Comparison of ENCODE assay signal across 33 cellular contexts in the genomic region with DNA sequence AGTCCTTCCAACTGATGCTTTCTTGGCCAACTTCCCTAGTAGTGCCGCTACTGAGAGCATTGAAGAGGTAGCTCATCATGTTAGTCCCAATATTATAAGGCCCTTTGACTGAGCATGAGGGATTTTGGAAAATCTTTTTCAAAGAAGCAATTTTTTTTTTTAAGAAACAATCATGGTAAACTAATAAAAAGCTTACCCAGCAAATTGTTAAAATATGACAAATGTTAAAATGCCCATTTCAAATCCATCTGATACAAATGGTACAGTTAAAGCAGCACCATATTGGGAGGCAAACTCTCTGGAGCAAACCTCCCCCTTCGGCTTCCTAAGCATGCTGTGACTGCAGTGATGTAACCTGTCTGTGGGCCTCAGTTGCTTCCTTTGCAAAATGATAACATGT.
DNase-seq lines count a peak whose midpoint lies in the region; ATAC-seq, FAIRE-seq and TF ChIP-seq lines count a peak whose summit lies in the region.
"Had no signal": no experiment of that assay in that cellular context is flagged by ENCODE, and none has a peak within 500 bp of the region (broad histone marks: within the 10 kb centered on the region; RNA-seq: fewer than 3 reads in every experiment).

No MANE protein-coding gene starts in this region.

- H4K5ac ChIP-seq in IMR-90 (ENCODE audit: low read depth, low read length) = no peak overlapping the region

- no peak overlapping the region for H2BK120ac ChIP-seq in IMR-90 (ENCODE audit: low read depth, low read length)

- 0 out of 2 replicates have a peak overlapping the region, but pooled peaks have one; percentile 21 for H2AK5ac ChIP-seq in IMR-90 (ENCODE audit: low read depth, low read length)

- TF ChIP-seq CTCF in HepG2 (CRISPR knock-in tag; IDR thresholded peaks at IDR 0.05) (no peak), right lobe of liver (IDR thresholded peaks at IDR 0.05) (no peak), A549 (IDR thresholded peaks at IDR 0.05) (no peak), IMR-90 (conservative IDR thresholded peaks at IDR 0.05; ENCODE audit: low read depth, low read length) (no peak), K562 (IDR thresholded peaks at IDR 0.05 in 2 of 3, conservative IDR thresholded peaks at IDR 0.05 in 1 of 3; ENCODE audit: insufficient read depth in 2 of 3, low read depth in 1 of 3, low read length in 3 of 3) (no peak)

- dilution Hi-C loops in IMR-90 (cut with HindIII; ENCODE audit: low sequenced_read_pairs, unreplicated experiment) = no loop called here

- no peak for TF ChIP-seq POLR2A in HepG2 (IDR thresholded peaks at IDR 0.05; ENCODE audit: insufficient read depth in 1 of 2, low read depth in 2 of 2, low read length in 2 of 2)
- TF ChIP-seq POLR2A in right lobe of liver (IDR thresholded peaks at IDR 0.05) = no peak
- no peak for TF ChIP-seq POLR2A in A549 (IDR thresholded peaks at IDR 0.05; ENCODE audit: low read length)
- no peak for TF ChIP-seq POLR2A in IMR-90 (IDR thresholded peaks at IDR 0.05; ENCODE audit: low read depth, low read length)
- TF ChIP-seq POLR2A in K562 (conservative IDR thresholded peaks at IDR 0.05) = no peak

- no peak overlapping the region for H2AK9ac ChIP-seq in IMR-90 (replicated peaks; ENCODE audit: low read depth, low read length, poor library complexity)

- H3K27me3 ChIP-seq in HepG2 (ENCODE audit: control insufficient read depth in 1 of 2, insufficient read depth in 2 of 2, low read length in 2 of 2) = no peaks in the 10 kb centered on the region
- H3K27me3 ChIP-seq in right lobe of liver = no peaks in the 10 kb centered on the region
- H3K27me3 ChIP-seq in IMR-90 (ENCODE audit: control insufficient read depth, insufficient read depth, low read length) = no peaks in the 10 kb centered on the region
- no peaks in the 10 kb centered on the region; a peak in 1 of 5 replicates for H3K27me3 ChIP-seq in K562 (ENCODE audit: control insufficient read depth in 2 of 2, insufficient read depth in 2 of 2, low read length in 2 of 2)
- H3K27me3 ChIP-seq: BE2C; BLaER1; BLaER1 treated with 17β-estradiol and CSF1 and Interleukin-3, amounts not matched to agents 10 nM and 100 nM had no signal

- ATAC-seq in HepG2 (no peak), right lobe of liver (no peak), A549 (no peak), IMR-90 (ENCODE audit: low read depth) (no peak), K562 (no peak), HG03095 (IDR thresholded peaks at IDR 0.05; ENCODE audit: unreplicated experiment) (no peak), HG02884 (IDR thresholded peaks at IDR 0.05; ENCODE audit: unreplicated experiment) (no peak)
- ATAC-seq: CD8-positive, alpha-beta T cell had no signal

- BruUV-seq in HepG2 (replicated peaks; lab: Mats Ljungman, UMichigan) (no TSS peak), IMR-90 (replicated peaks; lab: Mats Ljungman, UMichigan) (no TSS peak), K562 (replicated peaks; lab: Mats Ljungman, UMichigan) (no TSS peak)

- FAIRE-seq in HepG2 (lab: Jason Lieb, UNC) = no peak
- no peak for FAIRE-seq in A549 (lab: Jason Lieb, UNC)
- no peak for FAIRE-seq in K562 (lab: Jason Lieb, UNC)
- FAIRE-seq: A204.1, D721Med had no signal

- H3K14ac ChIP-seq in IMR-90 (replicated peaks; ENCODE audit: low read depth, low read length) = no peak overlapping the region

- 98% methylated on average over 2 of the region's 2 CpGs for WGBS in HepG2 (ENCODE audit: low lambda C conversion rate)
- 100% methylated on average over 1 of the region's 2 CpGs for WGBS in right lobe of liver (ENCODE audit: insufficient coverage, low coverage, low lambda C conversion rate, missing lambda C conversion rate)
- 89% methylated on average over 2 of the region's 2 CpGs for WGBS in A549 (ENCODE audit: missing lambda C conversion rate)
- WGBS in IMR-90 (ENCODE audit: extremely low coverage in 2 of 2, insufficient read length in 1 of 2), 2 experiments = 80% methylated on average over 1 of the region's 2 CpGs; no CpG with 5 or more reads in 1 of the 2 experiments
- 15% methylated on average over 2 of the region's 2 CpGs for WGBS in K562 (ENCODE audit: insufficient coverage, low coverage, missing lambda C conversion rate)

- in situ Hi-C loops in HepG2 (cut with HindIII; ENCODE audit: extremely low pct_ligation_motif_present, low pct_unique_long_range_greater_than_20kb) = no loop called here
- in situ Hi-C loops in IMR-90 (cut with MboI; ENCODE audit: low sequenced_read_pairs) = no loop called here
- in situ Hi-C loops in K562 (cut with MboI) = no loop called here

- peak overlapping the region; percentile 66; the same call in 1 of the 2 replicates for H2BK20ac ChIP-seq in IMR-90 (ENCODE audit: low read depth, low read length)

- H3K4ac ChIP-seq in IMR-90 (ENCODE audit: low read depth, low read length) = peak overlapping the region; percentile 52; the same call in 1 of the 2 replicates

- POLR2A ChIA-PET in HepG2 (lab: Yijun Ruan, JAX) = no interaction called here
- POLR2A ChIA-PET in A549 (lab: Yijun Ruan, JAX) = no interaction called here
- POLR2A ChIA-PET in IMR-90 (lab: Charles Lee; ENCODE audit: unreplicated experiment) = no interaction called here
- POLR2A ChIA-PET in K562 (lab: Yijun Ruan, JAX) = no interaction called here

- 0 out of 4 replicates have a peak, but pooled peaks cover 0 to 2% of the 10 kb centered on the region in 2 experiments for H3K79me1 ChIP-seq in IMR-90 (ENCODE audit: low read depth in 1 of 2, low read length in 2 of 2)

- no peak overlapping the region for H2BK5ac ChIP-seq in IMR-90 (ENCODE audit: low read depth, low read length, poor library complexity, severe bottlenecking)

- TF ChIP-seq RAD21 in HepG2 (CRISPR knock-in tag; IDR thresholded peaks at IDR 0.05) = no peak
- no peak for TF ChIP-seq RAD21 in A549 (conservative IDR thresholded peaks at IDR 0.05 in 1 of 2, IDR thresholded peaks at IDR 0.05 in 1 of 2)
- no peak for TF ChIP-seq RAD21 in IMR-90 (IDR thresholded peaks at IDR 0.05; ENCODE audit: low read length)
- no peak for TF ChIP-seq RAD21 in K562 (CRISPR knock-in tag; conservative IDR thresholded peaks at IDR 0.05 in 1 of 2, IDR thresholded peaks at IDR 0.05 in 1 of 2)

- no peaks in the 10 kb centered on the region for H3K9me3 ChIP-seq in HepG2 (ENCODE audit: low read length)
- H3K9me3 ChIP-seq in right lobe of liver = no peaks in the 10 kb centered on the region
- H3K9me3 ChIP-seq in A549 = no peaks in the 10 kb centered on the region
- no peaks in the 10 kb centered on the region for H3K9me3 ChIP-seq in IMR-90 (ENCODE audit: control insufficient read depth, insufficient read depth, low read length)
- no peaks in the 10 kb centered on the region for H3K9me3 ChIP-seq in K562 (replicated peaks; ENCODE audit: control insufficient read depth, insufficient read depth, low read depth, low read length)
- H3K9me3 ChIP-seq: BE2C; BLaER1; BLaER1 treated with 17β-estradiol and CSF1 and Interleukin-3, amounts not matched to agents 10 nM and 100 nM; Caco-2 had no signal

- no peak for TF ChIP-seq EP300 in HepG2 (IDR thresholded peaks at IDR 0.05; ENCODE audit: low read depth in 2 of 2, low read length in 2 of 2)
- no peak for TF ChIP-seq EP300 in HepG2 (CRISPR knock-in tag; IDR thresholded peaks at IDR 0.05; ENCODE audit: borderline replicate concordance)
- no peak for TF ChIP-seq EP300 in A549 (IDR thresholded peaks at IDR 0.05)
- TF ChIP-seq EP300 in K562 (IDR thresholded peaks at IDR 0.05; ENCODE audit: low read length) = no peak

- H3K27ac ChIP-seq in HepG2 (ENCODE audit: extremely low read length, insufficient read depth, low read length) = no peak overlapping the region
- no peak overlapping the region for H3K27ac ChIP-seq in right lobe of liver
- H3K27ac ChIP-seq in A549 = no peak overlapping the region
- H3K27ac ChIP-seq in IMR-90 (ENCODE audit: insufficient read depth, low read length) = no peak overlapping the region
- no peak overlapping the region for H3K27ac ChIP-seq in K562 (ENCODE audit: extremely low read depth, low read depth, low read length)
- H3K27ac ChIP-seq: 22Rv1; BLaER1; BLaER1 treated with 17β-estradiol and CSF1 and Interleukin-3, amounts not matched to agents 10 nM and 100 nM; C4-2B had no signal

- H4K8ac ChIP-seq in IMR-90 (ENCODE audit: low read depth in 2 of 2, low read length in 2 of 2) = no peak overlapping the region

- H4K20me1 ChIP-seq in HepG2 (ENCODE audit: insufficient read depth, low read length) (no peaks in the 10 kb centered on the region), IMR-90 (ENCODE audit: insufficient read depth, low read length) (no peaks in the 10 kb centered on the region), K562 (replicated peaks; ENCODE audit: control insufficient read depth, insufficient read depth, low read length) (no peaks in the 10 kb centered on the region)
- H4K20me1 ChIP-seq: BLaER1; BLaER1 treated with 17β-estradiol and CSF1 and Interleukin-3, amounts not matched to agents 10 nM and 100 nM had no signal

- H2BK15ac ChIP-seq in IMR-90 (ENCODE audit: low read depth, low read length) = no peak overlapping the region

- no peaks in the 10 kb centered on the region for H3K79me2 ChIP-seq in HepG2 (ENCODE audit: insufficient read depth, low read length)
- H3K79me2 ChIP-seq in K562 (ENCODE audit: control insufficient read depth, insufficient read depth, low read length) = no peaks in the 10 kb centered on the region

- no peak overlapping the region for H3K18ac ChIP-seq in IMR-90 (ENCODE audit: low read depth, low read length)

- H3K9me1 ChIP-seq in IMR-90 (ENCODE audit: insufficient read depth, low read length) (no peaks in the 10 kb centered on the region; the same call in 1 of the 2 replicates), K562 (ENCODE audit: control insufficient read depth, insufficient read depth, low read length) (no peaks in the 10 kb centered on the region)

- intact Hi-C loops in HepG2 (cut with micrococcal nuclease; ENCODE audit: unreplicated experiment) = no loop called here
- intact Hi-C loops in right lobe of liver (cut with DNase I) = no loop called here
- intact Hi-C loops in IMR-90 (cut with micrococcal nuclease) = no loop called here
- intact Hi-C loops in K562 (cut with micrococcal nuclease) = no loop called here

- no peak overlapping the region for H3K23ac ChIP-seq in IMR-90 (ENCODE audit: low read depth, low read length)

- H3K9ac ChIP-seq in HepG2 (ENCODE audit: insufficient read depth, low read depth, low read length) = no peak overlapping the region
- H3K9ac ChIP-seq in IMR-90 (ENCODE audit: low read depth, low read length) = no peak overlapping the region
- H3K9ac ChIP-seq in K562 (ENCODE audit: insufficient read depth in 1 of 2, low read depth in 2 of 2, low read length in 2 of 2) = no peak overlapping the region
- H3K9ac ChIP-seq: BLaER1; BLaER1 treated with 17β-estradiol and CSF1 and Interleukin-3, amounts not matched to agents 10 nM and 100 nM had no signal

- H2AFZ ChIP-seq in HepG2 (ENCODE audit: low read length) (no peak overlapping the region), IMR-90 (replicated peaks; ENCODE audit: low read length, poor library complexity) (no peak overlapping the region), K562 (ENCODE audit: low read depth, low read length) (no peak overlapping the region)

- no peaks in the 10 kb centered on the region for H3K36me3 ChIP-seq in HepG2 (replicated peaks in 1 of 2; ENCODE audit: control insufficient read depth in 1 of 2, insufficient read depth in 2 of 2, low read length in 2 of 2)
- no peaks in the 10 kb centered on the region for H3K36me3 ChIP-seq in right lobe of liver
- H3K36me3 ChIP-seq in IMR-90 (ENCODE audit: control insufficient read depth, insufficient read depth, low read length) = no peaks in the 10 kb centered on the region
- no peaks in the 10 kb centered on the region for H3K36me3 ChIP-seq in K562 (ENCODE audit: control insufficient read depth, insufficient read depth, low read length)
- H3K36me3 ChIP-seq: BLaER1; BLaER1 treated with 17β-estradiol and CSF1 and Interleukin-3, amounts not matched to agents 10 nM and 100 nM had no signal

- no peak for DNase-seq in HepG2 (ENCODE audit: low spot score)
- DNase-seq in right lobe of liver = no peak
- no peak for DNase-seq in A549 (ENCODE audit: low read depth in 1 of 2, low spot score in 1 of 2)
- no peak for DNase-seq in IMR-90
- no peak for DNase-seq in K562 (ENCODE audit: extremely low read depth in 1 of 4, low spot score in 3 of 4)
- no peak for DNase-seq in NCI-H1436 (lab: John Stamatoyannopoulos, UW)
- DNase-seq: 8988T; ACHN; AML-193; BE2C; Caco-2; Calu3; CD4-positive, alpha-beta memory T cell; CD4-positive, alpha-beta T cell; CD4-positive, CD25-positive, alpha-beta regulatory T cell; CD8-positive, alpha-beta memory T cell; CD8-positive, alpha-beta T cell; COR-L47; DMS 273 treated with DMSO at 0.1 percent for 48 hours; DMS153; DMS53; DMS79; DMS79 treated with DMSO at 0.1 percent for 48 hours; DND-41; EL had no signal

- H3K4me2 ChIP-seq in HepG2 (ENCODE audit: low read depth, low read length) (no peak overlapping the region), A549 (no peak overlapping the region), IMR-90 (ENCODE audit: low read depth, low read length) (no peak overlapping the region), K562 (ENCODE audit: insufficient read depth, low read length) (no peak overlapping the region)
- H3K4me2 ChIP-seq: BLaER1; BLaER1 treated with 17β-estradiol and CSF1 and Interleukin-3, amounts not matched to agents 10 nM and 100 nM had no signal

- H3K4me3 ChIP-seq in HepG2 (replicated peaks in 1 of 3; ENCODE audit: insufficient read depth in 1 of 3, low read depth in 2 of 3, low read length in 3 of 3) = no peak overlapping the region
- H3K4me3 ChIP-seq in right lobe of liver = no peak overlapping the region
- no peak overlapping the region for H3K4me3 ChIP-seq in A549
- no peak overlapping the region for H3K4me3 ChIP-seq in IMR-90 (ENCODE audit: insufficient read depth, low read depth, low read length)
- no peak overlapping the region for H3K4me3 ChIP-seq in K562
- H3K4me3 ChIP-seq: BLaER1; BLaER1 treated with 17β-estradiol and CSF1 and Interleukin-3, amounts not matched to agents 10 nM and 100 nM had no signal

- CTCF ChIA-PET in HepG2 (lab: Yijun Ruan, JAX; ENCODE audit: low intra/inter-chr PET ratio, low total read pairs) (no interaction called here), A549 (lab: Yijun Ruan, JAX) (interaction anchor here (0.9 to 7.1 kb wide), 5 partner anchors 9 to 260 kb away, joined by 3 to 35 read pairs (median 4); no protein-coding TSS in a partner anchor), IMR-90 (lab: Yijun Ruan, JAX) (no interaction called here), K562 (lab: Yijun Ruan, JAX; ENCODE audit: low intra/inter-chr PET ratio) (no interaction called here)

- H4K91ac ChIP-seq in IMR-90 (ENCODE audit: insufficient read depth, low read depth, low read length) = no peak overlapping the region

- no peaks in the 10 kb centered on the region for H3K4me1 ChIP-seq in HepG2 (ENCODE audit: insufficient read depth, low read length)
- H3K4me1 ChIP-seq in right lobe of liver = no peaks in the 10 kb centered on the region
- no peaks in the 10 kb centered on the region for H3K4me1 ChIP-seq in A549
- H3K4me1 ChIP-seq in IMR-90 (ENCODE audit: control insufficient read depth, insufficient read depth, low read length) = no peaks in the 10 kb centered on the region; the same call in 1 of the 2 replicates
- H3K4me1 ChIP-seq in K562 (replicated peaks in 1 of 2; ENCODE audit: control insufficient read depth in 2 of 2, insufficient read depth in 2 of 2, low read length in 2 of 2) = no peaks in the 10 kb centered on the region
- H3K4me1 ChIP-seq: BE2C; BLaER1; BLaER1 treated with 17β-estradiol and CSF1 and Interleukin-3, amounts not matched to agents 10 nM and 100 nM; Caco-2 had no signal

- no peak overlapping the region for H3K56ac ChIP-seq in IMR-90 (ENCODE audit: extremely low read depth, insufficient read depth, low read length)

Comparison
In these comparisons a context has a peak if more than half of its experiments do, and no peak if none do; other contexts are left out.
1. Of the 241 proteins assayed by ChIP-seq in both HepG2 and K562: peak only in HepG2: MAFF and MAFK; only in K562: none; in both: none; in neither: 239.